7 cellular contexts compared by ENCODE assay signal in the genomic region with DNA sequence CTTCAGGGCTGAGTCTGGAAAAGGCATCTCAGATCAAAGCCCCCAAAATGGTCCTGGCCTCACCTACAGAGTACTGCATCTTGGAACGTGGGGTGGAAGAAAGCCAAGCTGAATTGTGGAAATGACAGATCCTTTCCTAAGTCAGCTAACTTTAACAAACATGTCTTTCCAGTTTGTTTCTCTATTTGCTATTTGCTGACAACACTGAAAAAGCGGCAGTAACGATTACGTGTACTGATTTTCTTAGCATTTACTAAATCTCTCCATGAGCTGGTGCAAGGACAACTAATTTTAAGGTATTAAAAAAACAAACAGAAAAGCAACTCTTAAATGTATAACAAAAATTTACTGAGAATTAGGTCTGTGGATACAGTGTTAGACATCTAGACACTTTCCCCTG. TPM values are rescaled to one million over a fixed set of nuclear protein-coding genes. Genes with fewer than 3 reads are reported as not detected.
DNase-seq lines count a peak whose midpoint lies in the region; ATAC-seq and TF ChIP-seq lines count a peak whose summit lies in the region.

No MANE protein-coding gene starts in this region.

- peak overlapping the region; percentile 60 for H3K4me3 ChIP-seq in HFF-Myc (replicated peaks; ENCODE audit: low read depth, low read length)
- H3K4me3 ChIP-seq in iPS-18c (ENCODE audit: insufficient read depth, low read depth, low read length) = peak overlapping the region; percentile 74; the same call in 1 of the 2 replicates

- no peaks in the 10 kb centered on the region for H3K9me3 Mint-ChIP-seq in activated T-helper 1 cell treated with anti-CD3 and anti-CD28 coated beads, Interleukin-12 subunit alpha, Interleukin-12 subunit beta, Interleukin-2, Interleukin-4 antibody, amounts not matched to agents 30 ng/mL and 10 ng/mL and 1 ng/mL, durations not matched to agents 14 hours and 24 hours and 36 hours
- H3K9me3 Mint-ChIP-seq in stimulated activated naive B cell treated with anti-CD40 and anti-IgM and Interleukin-4, amounts not matched to agents 10 μg/mL and 1 μg/mL and 100 μg/mL, for 72 hours = no peaks in the 10 kb centered on the region

- H3K27me3 ChIP-seq in foreskin keratinocyte = no peaks in the 10 kb centered on the region

- intact Hi-C loops in activated T-helper 1 cell treated with anti-CD3 and anti-CD28 coated beads, Interleukin-12 subunit alpha, Interleukin-12 subunit beta, Interleukin-2, Interleukin-4 antibody, amounts not matched to agents 30 ng/mL and 10 ng/mL and 1 ng/mL, durations not matched to agents 14 hours and 24 hours and 36 hours (cut with micrococcal nuclease) = loop anchor here (2.0 to 10.0 kb wide), 7 partner anchors 44 to 706 kb away; a partner anchor contains a TSS

- no peak for ATAC-seq in stimulated activated naive B cell treated with anti-CD40 and anti-IgM and Interleukin-4, amounts not matched to agents 10 μg/mL and 1 μg/mL and 100 μg/mL, for 72 hours (replicated peaks)
- no peak for ATAC-seq in foreskin keratinocyte
- no peak for ATAC-seq in HG03378 (IDR thresholded peaks at IDR 0.05; ENCODE audit: unreplicated experiment)

- H3K27me3 Mint-ChIP-seq in activated T-helper 1 cell treated with anti-CD3 and anti-CD28 coated beads, Interleukin-12 subunit alpha, Interleukin-12 subunit beta, Interleukin-2, Interleukin-4 antibody, amounts not matched to agents 30 ng/mL and 10 ng/mL and 1 ng/mL, durations not matched to agents 14 hours and 24 hours and 36 hours (ENCODE audit: insufficient read depth) = no peaks in the 10 kb centered on the region
- no peaks in the 10 kb centered on the region for H3K27me3 Mint-ChIP-seq in stimulated activated naive B cell treated with anti-CD40 and anti-IgM and Interleukin-4, amounts not matched to agents 10 μg/mL and 1 μg/mL and 100 μg/mL, for 72 hours

- H3K27ac ChIP-seq in foreskin keratinocyte = no peak overlapping the region

- peak overlapping the region; percentile 85 for H3K27ac Mint-ChIP-seq in activated T-helper 1 cell treated with anti-CD3 and anti-CD28 coated beads, Interleukin-12 subunit alpha, Interleukin-12 subunit beta, Interleukin-2, Interleukin-4 antibody, amounts not matched to agents 30 ng/mL and 10 ng/mL and 1 ng/mL, durations not matched to agents 14 hours and 24 hours and 36 hours
- H3K27ac Mint-ChIP-seq in stimulated activated naive B cell treated with anti-CD40 and anti-IgM and Interleukin-4, amounts not matched to agents 10 μg/mL and 1 μg/mL and 100 μg/mL, for 72 hours = peak overlapping the region; percentile 90

- no peaks in the 10 kb centered on the region for H3K9me3 ChIP-seq in iPS-18c (ENCODE audit: control insufficient read depth, insufficient read depth, low read length)

- DNase-seq in HFF-Myc (ENCODE audit: extremely low read depth, low read depth) = no peak
- no peak for DNase-seq in activated T-helper 1 cell treated with anti-CD3 and anti-CD28 coated beads, Interleukin-12 subunit alpha, Interleukin-12 subunit beta, Interleukin-2, Interleukin-4 antibody, amounts not matched to agents 30 ng/mL and 10 ng/mL and 1 ng/mL, durations not matched to agents 14 hours and 24 hours and 36 hours (ENCODE audit: low spot score)
- DNase-seq in stimulated activated naive B cell treated with anti-CD40 and anti-IgM and Interleukin-4, amounts not matched to agents 10 μg/mL and 1 μg/mL and 100 μg/mL, for 72 hours = no peak
- DNase-seq in foreskin keratinocyte = no peak
- DNase-seq in iPS-NIHi7 (ENCODE audit: extremely low spot score) = no peak

- H3K4me3 Mint-ChIP-seq in activated T-helper 1 cell treated with anti-CD3 and anti-CD28 coated beads, Interleukin-12 subunit alpha, Interleukin-12 subunit beta, Interleukin-2, Interleukin-4 antibody, amounts not matched to agents 30 ng/mL and 10 ng/mL and 1 ng/mL, durations not matched to agents 14 hours and 24 hours and 36 hours = peak overlapping the region; percentile 90
- peak overlapping the region; percentile 91 to 94 for H3K4me3 Mint-ChIP-seq in stimulated activated naive B cell treated with anti-CD40 and anti-IgM and Interleukin-4, amounts not matched to agents 10 μg/mL and 1 μg/mL and 100 μg/mL, for 72 hours

- TF ChIP-seq CTCF in HFF-Myc (IDR thresholded peaks at IDR 0.05; ENCODE audit: low read depth, low read length, missing control alignments) = no peak
- no peak for TF ChIP-seq CTCF in foreskin keratinocyte (conservative IDR thresholded peaks at IDR 0.05)

- H3K4me1 ChIP-seq in foreskin keratinocyte = no peaks in the 10 kb centered on the region

- H3K36me3 Mint-ChIP-seq in activated T-helper 1 cell treated with anti-CD3 and anti-CD28 coated beads, Interleukin-12 subunit alpha, Interleukin-12 subunit beta, Interleukin-2, Interleukin-4 antibody, amounts not matched to agents 30 ng/mL and 10 ng/mL and 1 ng/mL, durations not matched to agents 14 hours and 24 hours and 36 hours (ENCODE audit: low read depth) = peaks cover 14% of the 10 kb centered on the region
- H3K36me3 Mint-ChIP-seq in stimulated activated naive B cell treated with anti-CD40 and anti-IgM and Interleukin-4, amounts not matched to agents 10 μg/mL and 1 μg/mL and 100 μg/mL, for 72 hours = peaks cover 0 to 13% of the 10 kb centered on the region in 2 donors

- H3K4me1 Mint-ChIP-seq in activated T-helper 1 cell treated with anti-CD3 and anti-CD28 coated beads, Interleukin-12 subunit alpha, Interleukin-12 subunit beta, Interleukin-2, Interleukin-4 antibody, amounts not matched to agents 30 ng/mL and 10 ng/mL and 1 ng/mL, durations not matched to agents 14 hours and 24 hours and 36 hours (ENCODE audit: low read depth) = peaks cover 47% of the 10 kb centered on the region
- H3K4me1 Mint-ChIP-seq in stimulated activated naive B cell treated with anti-CD40 and anti-IgM and Interleukin-4, amounts not matched to agents 10 μg/mL and 1 μg/mL and 100 μg/mL, for 72 hours = peaks cover 27 to 44% of the 10 kb centered on the region in 2 donors

RNA-seq across cellular contexts. Expression of a gene that starts 1.1 kb away (rescaled TPM):
- total RNA-seq in activated T-helper 1 cell treated with anti-CD3 and anti-CD28 coated beads, Interleukin-12 subunit alpha, Interleukin-12 subunit beta, Interleukin-2, Interleukin-4 antibody, amounts not matched to agents 30 ng/mL and 10 ng/mL and 1 ng/mL, durations not matched to agents 14 hours and 24 hours and 36 hours = 24.6 and 27.1 TPM in 2 replicates
- total RNA-seq in foreskin keratinocyte = 15.9 and 16.8 TPM in 2 replicates
- 13.6 and 14.2 TPM in 2 replicates for polyA plus RNA-seq in foreskin keratinocyte

RNA-seq across cellular contexts. Expression of a gene that starts 24.9 kb away (rescaled TPM):
- 7.7 and 9.8 TPM in 2 replicates for total RNA-seq in activated T-helper 1 cell treated with anti-CD3 and anti-CD28 coated beads, Interleukin-12 subunit alpha, Interleukin-12 subunit beta, Interleukin-2, Interleukin-4 antibody, amounts not matched to agents 30 ng/mL and 10 ng/mL and 1 ng/mL, durations not matched to agents 14 hours and 24 hours and 36 hours
- total RNA-seq in foreskin keratinocyte = 8.3 and 10.3 TPM in 2 replicates
- polyA plus RNA-seq in foreskin keratinocyte = 8.6 and 10.8 TPM in 2 replicates
